Comparison of ENCODE assay signal across 1 cellular context in genomic region chr11:45771942-45772522, GRCh38.
A peak's percentile ranks its signal among the peaks of the same experiment; 100 is the strongest.
TF ChIP-seq lines count a peak whose summit lies in the region.

No MANE protein-coding gene starts in this region.

TF ChIP-seq in HepG2, 621 proteins besides CTCF, POLR2A, EP300 and RAD21 (continued from another document and continues in another):
- TF ChIP-seq NFAT5 (CRISPR knock-in tag; IDR thresholded peaks at IDR 0.05), result 0 out of 2 replicates have a peak, but pooled peaks have one; percentile 17
- peak; percentile 64 for TF ChIP-seq ZNF574 (CRISPR knock-in tag; IDR thresholded peaks at IDR 0.05)
- 0 out of 2 replicates have a peak, but pooled peaks have one; percentile 55 for TF ChIP-seq ZBED4 (CRISPR knock-in tag; IDR thresholded peaks at IDR 0.05; ENCODE audit: borderline replicate concordance)
- peak; percentile 15; the same call in 1 of the 2 replicates for TF ChIP-seq SMC3 (IDR thresholded peaks at IDR 0.05; ENCODE audit: low read length)
- TF ChIP-seq ARID5B (CRISPR knock-in tag; IDR thresholded peaks at IDR 0.05), result 0 out of 2 replicates have a peak, but pooled peaks have one; percentile 26
- TF ChIP-seq ZSCAN29 (CRISPR knock-in tag; conservative IDR thresholded peaks at IDR 0.05), result 0 out of 2 replicates have a peak, but pooled peaks have one; percentile 48
- TF ChIP-seq XRCC5 (optimal IDR thresholded peaks at IDR 0.05; ENCODE audit: low read length), result peak; percentile 82
- TF ChIP-seq KDM5B (CRISPR knock-in tag; IDR thresholded peaks at IDR 0.05; ENCODE audit: borderline replicate concordance), result 0 out of 2 replicates have a peak, but pooled peaks have one; percentile 13
- 0 out of 4 replicates have a peak, but pooled peaks of 1 of the 2 experiments have one; percentile 63 for TF ChIP-seq HMGXB4 (CRISPR knock-in tag; IDR thresholded peaks at IDR 0.05; ENCODE audit: borderline replicate concordance in 1 of 2, low read depth in 1 of 2)
- TF ChIP-seq ZNF24 (IDR thresholded peaks at IDR 0.05), result no peak
- TF ChIP-seq KDM2A (CRISPR knock-in tag; IDR thresholded peaks at IDR 0.05; ENCODE audit: borderline replicate concordance, low read depth), result peak; percentile 70; the same call in 1 of the 2 replicates
- 0 out of 2 replicates have a peak, but pooled peaks have one; percentile 7 for TF ChIP-seq ZNF619 (CRISPR knock-in tag; IDR thresholded peaks at IDR 0.05)
- TF ChIP-seq REPIN1 (CRISPR knock-in tag; IDR thresholded peaks at IDR 0.05; ENCODE audit: borderline replicate concordance, low read depth), result 0 out of 2 replicates have a peak, but pooled peaks have one; percentile 22
- TF ChIP-seq ETV5 (CRISPR knock-in tag; IDR thresholded peaks at IDR 0.05; ENCODE audit: borderline replicate concordance), result peak; percentile 51; the same call in 1 of the 2 replicates
- TF ChIP-seq ZNF34 (CRISPR knock-in tag; IDR thresholded peaks at IDR 0.05; ENCODE audit: borderline replicate concordance), result peak; percentile 58; the same call in 1 of the 2 replicates
- TF ChIP-seq ZNF556 (CRISPR knock-in tag; IDR thresholded peaks at IDR 0.05; ENCODE audit: borderline replicate concordance), result 0 out of 2 replicates have a peak, but pooled peaks have one; percentile 42
- TF ChIP-seq ZNF724P (CRISPR knock-in tag; IDR thresholded peaks at IDR 0.05; ENCODE audit: borderline replicate concordance), result no peak
- TF ChIP-seq ZNF782 (CRISPR knock-in tag; IDR thresholded peaks at IDR 0.05; ENCODE audit: borderline replicate concordance), result peak; percentile 57; the same call in 1 of the 2 replicates
- 0 out of 2 replicates have a peak, but pooled peaks have one; percentile 34 for TF ChIP-seq GTF3A (CRISPR knock-in tag; conservative IDR thresholded peaks at IDR 0.05)
- 0 out of 2 replicates have a peak, but pooled peaks have one; percentile 58 for TF ChIP-seq ZNF691 (CRISPR knock-in tag; IDR thresholded peaks at IDR 0.05; ENCODE audit: borderline replicate concordance, low read depth)
- TF ChIP-seq GABPB1 (CRISPR knock-in tag; IDR thresholded peaks at IDR 0.05), result peak; percentile 80
- no peak for TF ChIP-seq ZNF569 (CRISPR knock-in tag; IDR thresholded peaks at IDR 0.05; ENCODE audit: borderline replicate concordance)
- TF ChIP-seq HNF1B (CRISPR knock-in tag; IDR thresholded peaks at IDR 0.05), result 0 out of 2 replicates have a peak, but pooled peaks have one; percentile 28
- TF ChIP-seq TEAD3 (CRISPR knock-in tag; optimal IDR thresholded peaks at IDR 0.05; ENCODE audit: borderline replicate concordance), result no peak
- TF ChIP-seq GABPA (IDR thresholded peaks at IDR 0.05; ENCODE audit: low read depth, low read length), result no peak
- peak; percentile 42 for TF ChIP-seq GABPA (CRISPR knock-in tag; IDR thresholded peaks at IDR 0.05; ENCODE audit: low read depth)
- 0 out of 2 replicates have a peak, but pooled peaks have one; percentile 33 for TF ChIP-seq SNAI1 (CRISPR knock-in tag; IDR thresholded peaks at IDR 0.05; ENCODE audit: borderline replicate concordance)
- TF ChIP-seq ZNF230 (CRISPR knock-in tag; IDR thresholded peaks at IDR 0.05), result 0 out of 2 replicates have a peak, but pooled peaks have one; percentile 75
- TF ChIP-seq PAX8 (CRISPR knock-in tag; IDR thresholded peaks at IDR 0.05; ENCODE audit: borderline replicate concordance), result 0 out of 2 replicates have a peak, but pooled peaks have one; percentile 51
- peak; percentile 33; the same call in 1 of the 2 replicates for TF ChIP-seq GATAD2A (CRISPR knock-in tag; IDR thresholded peaks at IDR 0.05)
- TF ChIP-seq ZZZ3 (CRISPR knock-in tag; IDR thresholded peaks at IDR 0.05; ENCODE audit: borderline replicate concordance), result no peak
- 0 out of 2 replicates have a peak, but pooled peaks have one; percentile 25 for TF ChIP-seq ELF3 (CRISPR knock-in tag; IDR thresholded peaks at IDR 0.05)
- TF ChIP-seq E2F1 (CRISPR knock-in tag; IDR thresholded peaks at IDR 0.05), result 0 out of 2 replicates have a peak, but pooled peaks have one; percentile 9
